ENCODE assay signal across 15 cellular contexts in the genomic region with DNA sequence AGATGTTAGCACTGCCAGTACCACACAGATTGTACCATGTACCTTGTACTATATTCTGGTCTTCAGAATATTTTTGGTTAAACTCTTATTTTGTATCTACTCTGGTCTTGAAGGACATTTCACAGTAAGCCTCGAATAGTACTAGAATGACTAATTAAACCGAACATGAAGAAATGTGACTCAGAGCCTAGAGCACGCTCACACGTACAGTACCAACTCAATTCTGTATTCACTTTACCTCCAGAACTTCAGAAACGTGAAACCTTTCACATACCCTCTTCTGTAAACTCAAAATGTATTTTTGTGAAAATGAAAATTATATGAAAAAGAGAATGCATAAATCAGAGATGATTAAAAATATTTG.
DNase-seq lines count a peak whose midpoint lies in the region; ATAC-seq and TF ChIP-seq lines count a peak whose summit lies in the region.
"Had no signal": no experiment of that assay in that cellular context is flagged by ENCODE, and none has a peak within 500 bp of the region (broad histone marks: within the 10 kb centered on the region; RNA-seq: fewer than 3 reads in every experiment).

No MANE protein-coding gene starts in this region.

- no peaks in the 10 kb centered on the region for H3K36me3 Mint-ChIP-seq in activated T-cell treated with anti-CD3 and anti-CD28 coated beads, Interleukin-2, amount 50 U/mL, for 4 hours (ENCODE audit: insufficient read depth)
- H3K36me3 Mint-ChIP-seq in T-helper 2 cell treated with Interferon-gamma antibody and Interleukin-4, amounts not matched to agents 5 μg/mL and 100 μg/mL, for 36 hours (ENCODE audit: low read depth), result no peaks in the 10 kb centered on the region
- H3K36me3 Mint-ChIP-seq: activated CD4-positive, alpha-beta memory T cell treated with anti-CD3 and anti-CD28 coated beads for 36 hours had no signal

- no peaks in the 10 kb centered on the region for H3K9me3 Mint-ChIP-seq in activated T-cell treated with anti-CD3 and anti-CD28 coated beads, Interleukin-2, amount 50 U/mL, for 4 hours
- H3K9me3 Mint-ChIP-seq in T-helper 2 cell treated with Interferon-gamma antibody and Interleukin-4, amounts not matched to agents 5 μg/mL and 100 μg/mL, for 36 hours, result no peaks in the 10 kb centered on the region
- H3K9me3 Mint-ChIP-seq: activated CD4-positive, alpha-beta memory T cell treated with anti-CD3 and anti-CD28 coated beads for 36 hours had no signal

- no peak for DNase-seq in activated T-cell treated with anti-CD3 and anti-CD28 coated beads, Interleukin-2, amount 50 U/mL, for 4 hours
- DNase-seq in activated T-cell treated with anti-CD3 and anti-CD28 coated beads for 4 hours, result no peak
- peak; percentile 18 for DNase-seq in T-helper 2 cell treated with Interferon-gamma antibody and Interleukin-4, amounts not matched to agents 5 μg/mL and 100 μg/mL, for 36 hours (ENCODE audit: low spot score)
- DNase-seq in fibroblast of pulmonary artery (ENCODE audit: low read depth), result peak; percentile 31
- DNase-seq in stromal cell of bone marrow (ENCODE audit: low read depth), result peak; percentile 37
- no peak for DNase-seq in spleen
- no peak for DNase-seq in iPS-NIHi11 (ENCODE audit: low spot score)
- no peak for DNase-seq in OCI-M1 (lab: John Stamatoyannopoulos, UW)
- DNase-seq: activated CD4-positive, alpha-beta memory T cell treated with anti-CD3 and anti-CD28 coated beads for 36 hours; aorta; GDM1; GOT3; lower lobe of right lung; NCI-H446 treated with DMSO at 0.1 percent for 48 hours had no signal

- H3K4me3 ChIP-seq in fibroblast of pulmonary artery (replicated peaks; ENCODE audit: low read depth, low read length) (no peak overlapping the region), spleen (no peak overlapping the region)
- H3K4me3 ChIP-seq: lower lobe of right lung had no signal

- H3K4me1 ChIP-seq in spleen, result peaks cover 0 to 15% (median 5%) of the 10 kb centered on the region in 6 donors
- H3K4me1 ChIP-seq: lower lobe of right lung had no signal

- peaks cover 5% of the 10 kb centered on the region for H3K4me1 Mint-ChIP-seq in activated T-cell treated with anti-CD3 and anti-CD28 coated beads, Interleukin-2, amount 50 U/mL, for 4 hours (ENCODE audit: low read depth)
- H3K4me1 Mint-ChIP-seq in T-helper 2 cell treated with Interferon-gamma antibody and Interleukin-4, amounts not matched to agents 5 μg/mL and 100 μg/mL, for 36 hours (ENCODE audit: low read depth), result peaks cover 18% of the 10 kb centered on the region

- no peak for TF ChIP-seq POLR2A in spleen (IDR thresholded peaks at IDR 0.05)

- H3K27me3 Mint-ChIP-seq in activated T-cell treated with anti-CD3 and anti-CD28 coated beads, Interleukin-2, amount 50 U/mL, for 4 hours (ENCODE audit: low read depth), result no peaks in the 10 kb centered on the region
- peaks cover 30% of the 10 kb centered on the region for H3K27me3 Mint-ChIP-seq in T-helper 2 cell treated with Interferon-gamma antibody and Interleukin-4, amounts not matched to agents 5 μg/mL and 100 μg/mL, for 36 hours (ENCODE audit: low read depth)
- H3K27me3 Mint-ChIP-seq: activated CD4-positive, alpha-beta memory T cell treated with anti-CD3 and anti-CD28 coated beads for 36 hours; B cell had no signal

- TF ChIP-seq CTCF in fibroblast of pulmonary artery (IDR thresholded peaks at IDR 0.05; ENCODE audit: low read length, missing control alignments) (no peak), spleen (IDR thresholded peaks at IDR 0.05 in 8 of 11, conservative IDR thresholded peaks at IDR 0.05 in 3 of 11) (no peak)

- H3K36me3 ChIP-seq in spleen, result peaks cover 0 to 18% (median 0%) of the 10 kb centered on the region in 6 donors

- intact Hi-C loops in spleen (cut with DNase I; ENCODE audit: low total_unique reads), result no loop called here

- no peak overlapping the region for H3K4me3 Mint-ChIP-seq in activated T-cell treated with anti-CD3 and anti-CD28 coated beads, Interleukin-2, amount 50 U/mL, for 4 hours
- no peak overlapping the region for H3K4me3 Mint-ChIP-seq in T-helper 2 cell treated with Interferon-gamma antibody and Interleukin-4, amounts not matched to agents 5 μg/mL and 100 μg/mL, for 36 hours
- H3K4me3 Mint-ChIP-seq: activated CD4-positive, alpha-beta memory T cell treated with anti-CD3 and anti-CD28 coated beads for 36 hours; B cell had no signal

- no peaks in the 10 kb centered on the region for H3K9me3 ChIP-seq in spleen
- H3K9me3 ChIP-seq: lower lobe of right lung had no signal

- H3K27me3 ChIP-seq in spleen (replicated peaks in 1 of 7), result no peaks in the 10 kb centered on the region

- no peak overlapping the region for H3K27ac Mint-ChIP-seq in T-helper 2 cell treated with Interferon-gamma antibody and Interleukin-4, amounts not matched to agents 5 μg/mL and 100 μg/mL, for 36 hours
- H3K27ac Mint-ChIP-seq: activated CD4-positive, alpha-beta memory T cell treated with anti-CD3 and anti-CD28 coated beads for 36 hours; B cell had no signal

- H3K27ac ChIP-seq in spleen, result no peak overlapping the region
- H3K27ac ChIP-seq: lower lobe of right lung had no signal

- ATAC-seq in activated T-cell treated with anti-CD3 and anti-CD28 coated beads, Interleukin-2, amount 50 U/mL, for 4 hours, result peak; percentile 90
- ATAC-seq: lower lobe of right lung had no signal

- 73 to 87% (median 81%) methylated on average over 5 of the region's 5 CpGs for WGBS in spleen, 5 donors

Comparison
In these comparisons a context has a peak if more than half of its experiments do, and no peak if none do; other contexts are left out.
1. DNase-seq: peak in T-helper 2 cell treated with Interferon-gamma antibody and Interleukin-4, amounts not matched to agents 5 μg/mL and 100 μg/mL, for 36 hours (single experiment), fibroblast of pulmonary artery (single experiment) and stromal cell of bone marrow (single experiment); none in activated T-cell treated with anti-CD3 and anti-CD28 coated beads, Interleukin-2, amount 50 U/mL, for 4 hours (single experiment), activated T-cell treated with anti-CD3 and anti-CD28 coated beads for 4 hours (single experiment), spleen (single experiment), iPS-NIHi11 (single experiment) and OCI-M1 (single experiment).